ENCODE assay signal across 15 cellular contexts in the genomic region with DNA sequence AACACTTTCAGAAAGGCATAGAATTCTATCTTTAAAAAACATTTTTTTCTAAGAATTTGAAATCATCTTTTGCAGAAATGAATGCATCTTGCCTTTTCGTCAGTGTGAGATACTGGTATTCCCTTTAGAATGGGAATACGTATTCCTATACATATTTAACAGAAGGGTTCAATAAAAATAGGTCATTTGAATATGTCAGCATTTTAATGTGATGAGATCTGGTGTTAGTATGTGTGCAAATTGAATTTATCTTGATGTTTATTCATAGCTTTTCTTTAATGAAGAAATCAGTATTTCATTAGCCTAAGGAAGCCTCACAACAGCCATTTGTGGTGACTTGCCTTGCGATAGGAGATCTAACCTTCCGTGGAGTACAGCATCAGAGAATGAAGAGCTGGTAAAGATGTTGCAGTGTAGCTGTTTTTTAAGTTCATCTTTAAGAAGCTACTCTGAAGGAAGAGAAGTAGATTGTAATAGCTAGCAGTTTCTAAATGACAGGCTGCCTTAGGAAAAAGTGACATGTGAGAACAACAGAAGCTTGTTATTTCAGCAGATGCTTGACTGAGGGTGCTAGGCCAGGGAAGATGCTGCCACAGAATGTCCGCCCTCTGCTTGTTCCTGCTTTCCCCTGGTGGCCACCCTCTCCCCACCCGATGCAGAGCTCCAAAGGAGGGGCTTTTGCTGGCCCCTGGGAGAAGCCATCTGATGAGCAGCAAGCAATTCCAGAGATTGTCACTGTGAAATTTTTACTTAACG. TPM values are rescaled to one million over a fixed set of nuclear protein-coding genes. Genes with fewer than 3 reads are reported as not detected.
DNase-seq lines count a peak whose midpoint lies in the region; ATAC-seq and TF ChIP-seq lines count a peak whose summit lies in the region.
"Had no signal": no experiment of that assay in that cellular context is flagged by ENCODE, and none has a peak within 500 bp of the region (broad histone marks: within the 10 kb centered on the region; RNA-seq: fewer than 3 reads in every experiment).

No MANE protein-coding gene starts in this region.

- DNase-seq in Caco-2 (no peak), retina (peak; percentile 95), SHP77 treated with DMSO at 0.1 percent for 48 hours (lab: John Stamatoyannopoulos, UW) (no peak), esophagus squamous epithelium (lab: John Stamatoyannopoulos, UW) (no peak), DMS53 treated with DMSO at 0.1 percent for 48 hours (lab: John Stamatoyannopoulos, UW; ENCODE audit: unreplicated experiment) (no peak)
- DNase-seq: activated gamma-delta T cell treated with Interleukin-2 at 50 U/mL for 16 hours; HFFc6; lower lobe of right lung; NCI-H1092; NCI-H524; occipital lobe; stimulated activated naive CD4-positive, alpha-beta T cell treated with Interleukin-2 at 50 U/mL for 16 hours had no signal

- intact Hi-C loops in Caco-2 (cut with micrococcal nuclease; ENCODE audit: unreplicated experiment) (no loop called here), esophagus squamous epithelium (cut with DNase I) (no loop called here)

- no peaks in the 10 kb centered on the region for H3K9me3 Mint-ChIP-seq in Caco-2 (ENCODE audit: unreplicated experiment)
- H3K9me3 Mint-ChIP-seq: CD4-positive, CD25-positive, alpha-beta regulatory T cell; HFFc6 had no signal

- H3K4me1 Mint-ChIP-seq in Caco-2 (ENCODE audit: low read depth, unreplicated experiment) = peaks cover 10% of the 10 kb centered on the region

- peaks cover 8% of the 10 kb centered on the region for H3K36me3 Mint-ChIP-seq in Caco-2 (ENCODE audit: insufficient read depth, unreplicated experiment)

- no TSS peak for BruUV-seq in Caco-2 (replicated peaks; lab: Mats Ljungman, UMichigan)

- no peak overlapping the region for H3K4me3 Mint-ChIP-seq in Caco-2 (ENCODE audit: unreplicated experiment)
- H3K4me3 Mint-ChIP-seq: CD4-positive, CD25-positive, alpha-beta regulatory T cell; HFFc6 had no signal

- CTCF ChIA-PET in Caco-2 (lab: Charles Lee) = no interaction called here

- H3K27ac ChIP-seq in angular gyrus (ENCODE audit: low read depth, low read length) (peak overlapping the region; percentile 88), esophagus squamous epithelium (no peak overlapping the region)
- H3K27ac ChIP-seq: lower lobe of right lung had no signal

- peak; percentile 51 for ATAC-seq in GM21619 (IDR thresholded peaks at IDR 0.05; ENCODE audit: unreplicated experiment)
- ATAC-seq: lower lobe of right lung had no signal

- whole genome bisulfite sequencing in esophagus squamous epithelium, 2 donors = 90 to 92% methylated on average over 7 of the region's 7 CpGs

- H3K27me3 Mint-ChIP-seq in Caco-2 (ENCODE audit: insufficient read depth, unreplicated experiment) = no peaks in the 10 kb centered on the region
- H3K27me3 Mint-ChIP-seq: CD4-positive, CD25-positive, alpha-beta regulatory T cell had no signal

- TF ChIP-seq CTCF in Caco-2 (IDR thresholded peaks at IDR 0.05; ENCODE audit: insufficient read depth in 1 of 2, low read depth in 1 of 2, low read length in 1 of 2, severe bottlenecking in 1 of 2, unreplicated experiment in 1 of 2) (no peak), esophagus squamous epithelium (IDR thresholded peaks at IDR 0.05) (no peak)

- no peaks in the 10 kb centered on the region for H3K36me3 ChIP-seq in Caco-2 (ENCODE audit: control insufficient read depth, insufficient read depth, low read length)
- no peaks in the 10 kb centered on the region for H3K36me3 ChIP-seq in esophagus squamous epithelium
- H3K36me3 ChIP-seq: lower lobe of right lung had no signal

- peak overlapping the region; percentile 61 for H3K27ac Mint-ChIP-seq in Caco-2 (ENCODE audit: unreplicated experiment)
- H3K27ac Mint-ChIP-seq: HFFc6 had no signal

- H3K9me3 ChIP-seq in Caco-2 (no peaks in the 10 kb centered on the region), esophagus squamous epithelium (no peaks in the 10 kb centered on the region)
- H3K9me3 ChIP-seq: lower lobe of right lung had no signal

- no peaks in the 10 kb centered on the region for H3K4me1 ChIP-seq in Caco-2
- peaks cover 26 to 76% (median 26%) of the 10 kb centered on the region in 3 donors for H3K4me1 ChIP-seq in esophagus squamous epithelium

- H3K27me3 ChIP-seq in Caco-2 (replicated peaks; ENCODE audit: control insufficient read depth, insufficient read depth, low read length) (no peaks in the 10 kb centered on the region), esophagus squamous epithelium (no peaks in the 10 kb centered on the region)

- POLR2A ChIA-PET in Caco-2 (lab: Charles Lee) = no interaction called here

- H3K4me3 ChIP-seq in Caco-2 (ENCODE audit: low read depth, low read length) (no peak overlapping the region), esophagus squamous epithelium (no peak overlapping the region)
- H3K4me3 ChIP-seq: lower lobe of right lung had no signal

- TF ChIP-seq POLR2A in esophagus squamous epithelium (IDR thresholded peaks at IDR 0.05) = no peak

RNA-seq across cellular contexts. Expression of a gene that starts 44.4 kb away (rescaled TPM):
- total RNA-seq in Caco-2 (2022) (32.5 and 34.0 TPM in 2 replicates), esophagus squamous epithelium (10 to 100 TPM; 16.0 to 21.9 (median 19.1) TPM)
